Comparison of ENCODE assay signal across 1 cellular context in genomic region chr10:88880287-88881094, GRCh38.
TF ChIP-seq lines count a peak whose summit lies in the region.

No MANE protein-coding gene starts in this region.

TF ChIP-seq in SK-N-SH, 30 proteins besides CTCF, POLR2A, EP300 and RAD21 (continued from another document):
- TF ChIP-seq USF2 (IDR thresholded peaks at IDR 0.05; ENCODE audit: borderline replicate concordance, low read depth, low read length) (no peak), ZBTB33 (IDR thresholded peaks at IDR 0.05; ENCODE audit: borderline replicate concordance, low read depth) (no peak), EZH2phosphoT487 (IDR thresholded peaks at IDR 0.05; ENCODE audit: borderline replicate concordance, low read depth) (no peak), TAF1 (IDR thresholded peaks at IDR 0.05; ENCODE audit: borderline replicate concordance, low read depth, low read length) (peak; percentile 35; the same call in 1 of the 2 replicates), YY1 (IDR thresholded peaks at IDR 0.05; ENCODE audit: low read depth) (peak; percentile 52), NFIC (IDR thresholded peaks at IDR 0.05; ENCODE audit: borderline replicate concordance) (peak; percentile 57; the same call in 1 of the 2 replicates), PBX3 (IDR thresholded peaks at IDR 0.05) (peak; percentile 55), IRF3 (IDR thresholded peaks at IDR 0.05; ENCODE audit: low read depth, low read length) (no peak), FOXJ3 (CRISPR knock-in tag; IDR thresholded peaks at IDR 0.05) (peak; percentile 58), MEF2A (IDR thresholded peaks at IDR 0.05; ENCODE audit: borderline replicate concordance, low read depth) (no peak), GABPA (IDR thresholded peaks at IDR 0.05; ENCODE audit: low read depth) (peak; percentile 62), POLR2AphosphoS5 (IDR thresholded peaks at IDR 0.05; ENCODE audit: low read depth, low read length) (peak; percentile 58), TEAD4 (IDR thresholded peaks at IDR 0.05; ENCODE audit: borderline replicate concordance, insufficient read depth) (peak; percentile 29; the same call in 1 of the 2 replicates), MAX (IDR thresholded peaks at IDR 0.05; ENCODE audit: low read depth) (peak; percentile 88; the same call in 1 of the 2 replicates), GATA2 (CRISPR knock-in tag; IDR thresholded peaks at IDR 0.05) (peak; percentile 5; the same call in 1 of the 2 replicates)
